11 cellular contexts compared by ENCODE assay signal in the genomic region with DNA sequence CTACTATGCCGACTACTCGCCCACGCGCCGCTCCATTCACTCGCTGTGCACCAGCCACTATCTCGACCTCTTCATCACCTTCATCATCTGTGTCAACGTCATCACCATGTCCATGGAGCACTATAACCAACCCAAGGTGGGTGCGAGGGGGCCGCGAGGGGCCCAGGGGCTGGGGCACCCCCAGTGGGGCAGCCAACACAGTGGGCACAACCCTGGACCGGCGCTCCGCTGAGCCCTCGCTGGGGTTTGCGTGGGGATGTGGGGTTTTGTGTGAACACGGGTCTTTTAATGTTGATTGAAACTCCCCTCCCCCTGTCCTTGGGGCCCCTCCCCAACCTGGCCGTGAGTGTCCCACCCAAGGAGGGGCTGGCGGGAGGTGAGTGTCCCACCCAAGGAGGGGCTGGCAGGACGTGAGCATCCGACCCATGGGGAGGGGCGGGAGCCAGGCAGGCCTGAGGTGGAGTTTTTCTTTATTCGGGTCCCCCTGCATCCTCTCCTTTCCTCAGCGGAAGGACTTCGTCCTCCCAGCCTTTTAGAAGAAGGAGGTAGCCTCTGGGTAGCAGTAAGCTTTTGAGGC. TPM values are rescaled to one million over a fixed set of nuclear protein-coding genes. Genes with fewer than 3 reads are reported as not detected.
"Had no signal": no experiment of that assay in that cellular context is flagged by ENCODE, and none has a peak within 500 bp of the region (broad histone marks: within the 10 kb centered on the region; RNA-seq: fewer than 3 reads in every experiment).

No MANE protein-coding gene starts in this region.

- H3K4me3 ChIP-seq: GM23338 had no signal

- H2AFZ ChIP-seq: GM23338 had no signal

- ATAC-seq: GM23338 had no signal

- H3K4me1 Mint-ChIP-seq: GM23338, H9 had no signal

- H3K9me3 Mint-ChIP-seq: GM23338, H9 had no signal

- H3K9ac ChIP-seq: KMS-11 had no signal

- H3K27ac ChIP-seq: HL-60, KMS-11 had no signal

- H3K27ac Mint-ChIP-seq: GM23338, H9, HFFc6 had no signal

- FAIRE-seq: H1, H54 had no signal

- DNase-seq: H9, HCEC 1CT, HFFc6, IMR-90, KBM-7 had no signal

- H3K4me2 ChIP-seq: GM23338, KMS-11 had no signal

- H3K4me3 Mint-ChIP-seq: GM23338, H9, HFFc6 had no signal

RNA-seq across cellular contexts. Expression of a gene that starts 11.2 kb away (rescaled TPM):
- total RNA-seq: GM23338, H1, H9, HT1080, IMR-90 had no signal
- polyA plus RNA-seq: H1, IMR-90 had no signal

RNA-seq across cellular contexts. Expression of a gene that starts 16.1 kb away (rescaled TPM):
- total RNA-seq: GM23338, H1, H9, HFFc6, HT1080, IMR-90 had no signal
- polyA plus RNA-seq: IMR-90 had no signal

RNA-seq across cellular contexts. Expression of a gene that starts 26.6 kb away (rescaled TPM):
- total RNA-seq: GM23338, H1, H9, HFFc6, HT1080, IMR-90 had no signal
- polyA plus RNA-seq: GM23338, IMR-90 had no signal

RNA-seq across cellular contexts. Expression of a gene that starts 42.0 kb away (rescaled TPM):
- total RNA-seq: H1, H9, HFFc6, HT1080, IMR-90 had no signal
- polyA plus RNA-seq: GM23338, IMR-90 had no signal
